Comparison of ENCODE assay signal across 20 cellular contexts in genomic region chr7:69757528-69757927, GRCh38.
"Had no signal": no experiment of that assay in that cellular context is flagged by ENCODE, and none has a peak within 500 bp of the region (broad histone marks: within the 10 kb centered on the region; RNA-seq: fewer than 3 reads in every experiment).

No MANE protein-coding gene starts in this region.

- ATAC-seq: activated CD4-positive, CD25-positive, alpha-beta regulatory T cell treated with anti-CD3 and anti-CD28 coated beads, Interleukin-2, amount 50 U/mL, for 24 hours; activated T-cell treated with anti-CD3 and anti-CD28 coated beads, Interleukin-2, amount 50 U/mL, for 72 hours; esophagus mucosa; natural killer cell; stimulated activated naive CD8-positive, alpha-beta T cell treated with anti-CD3 and anti-CD28 coated beads, Interleukin-15, Interleukin-2, amounts not matched to agents 100 U/mL and 50 U/mL, for 24 hours had no signal

- DNase-seq: activated CD4-positive, alpha-beta memory T cell treated with anti-CD3 and anti-CD28 coated beads, Interleukin-2, amount 10 ng/mL, durations not matched to agents 7 days and 5 days; activated CD4-positive, alpha-beta T cell treated with anti-CD3 and anti-CD28 coated beads, Interleukin-2, amount 10 ng/mL, durations not matched to agents 24 days and 14 days; activated effector memory CD4-positive, alpha-beta T cell treated with Interleukin-2 at 50 U/mL for 16 hours; activated naive CD4-positive, alpha-beta T cell treated with anti-CD3 and anti-CD28 coated beads for 36 hours; activated naive CD8-positive, alpha-beta T cell treated with anti-CD3 and anti-CD28 coated beads, Interleukin-2, amount 10 ng/mL, durations not matched to agents 7 days and 5 days; activated T-cell treated with anti-CD3 and anti-CD28 coated beads, Interleukin-2, amount 50 U/mL, for 72 hours; amniotic stem cell; effector CD8-positive, alpha-beta T cell; foreskin melanocyte; hypothalamus; left ventricle myocardium inferior; midbrain; natural killer cell; ovary; stimulated activated CD4-positive, alpha-beta T cell treated with anti-CD3 and anti-CD28 coated beads, Interleukin-4, amount 100 ng/mL, for 24 hours; stimulated activated naive CD8-positive, alpha-beta T cell treated with anti-CD3 and anti-CD28 coated beads, Interleukin-15, Interleukin-2, amounts not matched to agents 100 U/mL and 50 U/mL, for 24 hours; upper lobe of left lung had no signal

- H3K27me3 ChIP-seq: ovary, upper lobe of left lung had no signal

- H3K27ac ChIP-seq: ovary, prostate gland, upper lobe of left lung had no signal

- H3K4me1 ChIP-seq: prostate gland had no signal

- H3K4me3 ChIP-seq: left ventricle myocardium inferior, ovary, prostate gland, upper lobe of left lung had no signal

- H3K36me3 ChIP-seq: left ventricle myocardium inferior, ovary, prostate gland, upper lobe of left lung had no signal

- H3K9me3 ChIP-seq: left ventricle myocardium inferior, ovary, prostate gland, upper lobe of left lung had no signal
